23 cellular contexts compared by ENCODE assay signal in genomic region chr22:37465721-37466120, GRCh38. TPM values are rescaled to one million over a fixed set of nuclear protein-coding genes. Genes with fewer than 3 reads are reported as not detected.
A peak's percentile ranks its signal among the peaks of the same experiment; 100 is the strongest.
DNase-seq lines count a peak whose midpoint lies in the region; ATAC-seq and TF ChIP-seq lines count a peak whose summit lies in the region.
"Had no signal": no experiment of that assay in that cellular context is flagged by ENCODE, and none has a peak within 500 bp of the region (broad histone marks: within the 10 kb centered on the region; RNA-seq: fewer than 3 reads in every experiment).

No MANE protein-coding gene starts in this region.

- H3K9me3 ChIP-seq in OCI-LY7 (ENCODE audit: low read length) (no peaks in the 10 kb centered on the region), neural progenitor cell (ENCODE audit: low read depth) (no peaks in the 10 kb centered on the region)
- H3K9me3 ChIP-seq: SK-N-SH, transverse colon had no signal

- H3K9me2 ChIP-seq in OCI-LY7 (ENCODE audit: insufficient read depth, low read length) = no peaks in the 10 kb centered on the region
- H3K9me2 ChIP-seq: SK-N-SH had no signal

- no peak overlapping the region for H3K9ac ChIP-seq in neural progenitor cell
- H3K9ac ChIP-seq: SK-N-SH had no signal

- no peaks in the 10 kb centered on the region for H3F3A ChIP-seq in neural progenitor cell (ENCODE audit: low read depth)

- no peaks in the 10 kb centered on the region for H4K20me1 ChIP-seq in OCI-LY7 (ENCODE audit: insufficient read depth, low read length)
- peaks cover 8% of the 10 kb centered on the region for H4K20me1 ChIP-seq in neural progenitor cell (ENCODE audit: low read depth)

- H3K27me3 ChIP-seq in neural progenitor cell = no peaks in the 10 kb centered on the region

- H3K4me1 Mint-ChIP-seq in activated naive CD4-positive, alpha-beta T cell treated with anti-CD3 and anti-CD28 coated beads, Interleukin-2, amount 10 ng/mL, durations not matched to agents 7 days and 5 days = peaks cover 2% of the 10 kb centered on the region
- H3K4me1 Mint-ChIP-seq in neural progenitor cell = peaks cover 18% of the 10 kb centered on the region

- no peak for DNase-seq in activated naive CD4-positive, alpha-beta T cell treated with anti-CD3 and anti-CD28 coated beads, Interleukin-2, amount 10 ng/mL, durations not matched to agents 7 days and 5 days
- DNase-seq in activated naive CD4-positive, alpha-beta T cell (lab: John Stamatoyannopoulos, UW) = no peak
- DNase-seq in NCI-H146 (lab: John Stamatoyannopoulos, UW) (peak; percentile 33), OCI-LY7 (ENCODE audit: low spot score) (no peak), neural progenitor cell (ENCODE audit: low spot score) (no peak), posterior vena cava (ENCODE audit: low spot score) (no peak)
- DNase-seq: activated effector memory CD4-positive, alpha-beta T cell treated with Interleukin-2 at 50 U/mL for 16 hours; caudate nucleus; foreskin keratinocyte; Karpas-422; mesendoderm; naive thymus-derived CD4-positive, alpha-beta T cell; NCI-H1048; SK-N-SH; stimulated activated CD4-positive, alpha-beta T cell treated with anti-CD3 and anti-CD28 coated beads, Interleukin-1b, Interleukin-23, amount 100 ng/mL, for 48 hours; stimulated activated naive CD4-positive, alpha-beta T cell; transverse colon had no signal

- intact Hi-C loops in OCI-LY7 (cut with micrococcal nuclease; ENCODE audit: unreplicated experiment) (no loop called here), posterior vena cava (cut with DNase I) (loop anchor here in 1 of 2 donors (10.0 kb wide), 1 partner anchor 141 kb away; no protein-coding TSS in a partner anchor)

- H3K27ac Mint-ChIP-seq in activated naive CD4-positive, alpha-beta T cell treated with anti-CD3 and anti-CD28 coated beads, Interleukin-2, amount 10 ng/mL, durations not matched to agents 7 days and 5 days = peak overlapping the region; percentile 15
- H3K27ac Mint-ChIP-seq in neural progenitor cell = no peak overlapping the region
- H3K27ac Mint-ChIP-seq: GM23338, progenitor cell of endocrine pancreas had no signal

- peaks cover 49% of the 10 kb centered on the region for H3K36me3 Mint-ChIP-seq in activated naive CD4-positive, alpha-beta T cell treated with anti-CD3 and anti-CD28 coated beads, Interleukin-2, amount 10 ng/mL, durations not matched to agents 7 days and 5 days
- H3K36me3 Mint-ChIP-seq in neural progenitor cell = no peaks in the 10 kb centered on the region

- POLR2A ChIA-PET in OCI-LY7 (lab: Charles Lee) = no interaction called here

- no peak overlapping the region for H3K4me3 Mint-ChIP-seq in activated naive CD4-positive, alpha-beta T cell treated with anti-CD3 and anti-CD28 coated beads, Interleukin-2, amount 10 ng/mL, durations not matched to agents 7 days and 5 days
- peak overlapping the region; percentile 59 for H3K4me3 Mint-ChIP-seq in neural progenitor cell
- H3K4me3 Mint-ChIP-seq: GM23338; naive thymus-derived CD4-positive, alpha-beta T cell had no signal

- H3K36me3 ChIP-seq in OCI-LY7 (ENCODE audit: insufficient read depth, low read length) (peaks cover 60% of the 10 kb centered on the region), neural progenitor cell (no peaks in the 10 kb centered on the region)
- H3K36me3 ChIP-seq: transverse colon had no signal

- H3K4me1 ChIP-seq in OCI-LY7 (ENCODE audit: insufficient read depth, low read length, poor library complexity, severe bottlenecking) (peaks cover 49% of the 10 kb centered on the region), neural progenitor cell (peaks cover 10% of the 10 kb centered on the region)
- H3K4me1 ChIP-seq: foreskin keratinocyte, transverse colon had no signal

- H3K4me2 ChIP-seq in OCI-LY7 (ENCODE audit: low read length) (no peak overlapping the region), neural progenitor cell (no peak overlapping the region)
- H3K4me2 ChIP-seq: GM23338, SK-N-SH had no signal

- ATAC-seq in HG02973 (IDR thresholded peaks at IDR 0.05; ENCODE audit: unreplicated experiment) = no peak
- ATAC-seq: foreskin keratinocyte; GM23338; naive thymus-derived CD4-positive, alpha-beta T cell had no signal

- peak overlapping the region; percentile 64 for H3K27ac ChIP-seq in OCI-LY7 (ENCODE audit: low read depth, low read length, poor library complexity, severe bottlenecking)
- no peak overlapping the region for H3K27ac ChIP-seq in neural progenitor cell
- H3K27ac ChIP-seq: foreskin keratinocyte, transverse colon had no signal

- TF ChIP-seq CTCF in OCI-LY7 (conservative IDR thresholded peaks at IDR 0.05; ENCODE audit: low read length) = 0 out of 2 replicates have a peak, but pooled peaks have one; percentile 24
- TF ChIP-seq CTCF in neural progenitor cell (IDR thresholded peaks at IDR 0.05) = no peak

- CTCF ChIA-PET in activated naive CD4-positive, alpha-beta T cell treated with anti-CD3 and anti-CD28 coated beads, Interleukin-2, amount 10 ng/mL, durations not matched to agents 7 days and 5 days (lab: Charles Lee) = interaction anchor here (1.0 to 1.1 kb wide), 2 partner anchors 32 to 205 kb away, joined by 3 to 4 read pairs; no protein-coding TSS in a partner anchor
- CTCF ChIA-PET in OCI-LY7 (lab: Charles Lee; ENCODE audit: unreplicated experiment) = interaction anchor here (0.6 kb wide), 2 partner anchors 56 to 334 kb away, joined by 3 to 5 read pairs; no protein-coding TSS in a partner anchor

- H3K79me2 ChIP-seq in OCI-LY7 (ENCODE audit: insufficient read depth, low read depth, low read length) (no peaks in the 10 kb centered on the region), neural progenitor cell (ENCODE audit: low read depth) (no peaks in the 10 kb centered on the region)

- H3K27me3 Mint-ChIP-seq in activated naive CD4-positive, alpha-beta T cell treated with anti-CD3 and anti-CD28 coated beads, Interleukin-2, amount 10 ng/mL, durations not matched to agents 7 days and 5 days = no peaks in the 10 kb centered on the region
- peaks cover 28% of the 10 kb centered on the region for H3K27me3 Mint-ChIP-seq in neural progenitor cell (ENCODE audit: insufficient read depth, low read depth)
- H3K27me3 Mint-ChIP-seq: naive thymus-derived CD4-positive, alpha-beta T cell had no signal

- H3K4me3 ChIP-seq in OCI-LY7 (ENCODE audit: low read depth, low read length, poor library complexity, severe bottlenecking) (no peak overlapping the region), neural progenitor cell (no peak overlapping the region)
- H3K4me3 ChIP-seq: GM23338, transverse colon had no signal

- BruUV-seq in OCI-LY7 (replicated peaks; lab: Mats Ljungman, UMichigan) = no TSS peak

- H2AFZ ChIP-seq in OCI-LY7 (ENCODE audit: low read length) (no peak overlapping the region), neural progenitor cell (replicated peaks) (no peak overlapping the region)
- H2AFZ ChIP-seq: GM23338 had no signal

- H3K9me3 Mint-ChIP-seq in activated naive CD4-positive, alpha-beta T cell treated with anti-CD3 and anti-CD28 coated beads, Interleukin-2, amount 10 ng/mL, durations not matched to agents 7 days and 5 days = no peaks in the 10 kb centered on the region
- H3K9me3 Mint-ChIP-seq in neural progenitor cell = peaks cover 2% of the 10 kb centered on the region
- H3K9me3 Mint-ChIP-seq: GM23338; naive thymus-derived CD4-positive, alpha-beta T cell had no signal

RNA-seq across cellular contexts. Expression of gene MFNG, which starts 20.5 kb away (rescaled TPM):
- 174 and 225 TPM in 2 replicates for total RNA-seq in OCI-LY7 (2014; rRNA removed; shearing (Covaris generic))
- total RNA-seq in OCI-LY7 (2022) (215 and 235 TPM in 2 replicates), neural progenitor cell (ENCODE audit: low replicate concordance) (2.3 and 10.6 TPM in 2 replicates), posterior vena cava (10 to 100 TPM; 21.6 to 23.0 TPM)
- total RNA-seq: epithelial cell of proximal tubule had no signal

RNA-seq across cellular contexts. Expression of gene ELFN2, which starts 38.4 kb away (rescaled TPM):
- total RNA-seq in OCI-LY7 (2014; rRNA removed; shearing (Covaris generic)) = 0.63 and 0.82 TPM in 2 replicates
- total RNA-seq in OCI-LY7 (2022) (0.83 and 1.8 TPM in 2 replicates), neural progenitor cell (ENCODE audit: low replicate concordance) (0.82 and 1.1 TPM in 2 replicates), posterior vena cava (under 1 TPM; 0.05 to 0.10 TPM)
- total RNA-seq: G401, HT-29 had no signal

RNA-seq across cellular contexts. Expression of gene CARD10, which starts 53.5 kb away (rescaled TPM):
- total RNA-seq in OCI-LY7 (2014; rRNA removed; shearing (Covaris generic)) = 3.3 and 4.0 TPM in 2 replicates
- total RNA-seq in OCI-LY7 (2022) (2.8 and 3.1 TPM in 2 replicates), neural progenitor cell (ENCODE audit: low replicate concordance) (1.5 and 6.2 TPM in 2 replicates), posterior vena cava (10 to 100 TPM in 1 of 2 donors, 1 to 10 TPM in 1; 7.8 to 12.8 TPM)

Comparison
In these comparisons a context has a peak if more than half of its experiments do, and no peak if none do; other contexts are left out.
1. RNA of gene MFNG, which starts 20.5 kb away (total RNA-seq): 174 to 235 TPM in OCI-LY7; 21.6 to 23.0 TPM in posterior vena cava and 2.3 to 10.6 TPM in neural progenitor cell; every median in the first group is over 4 times any median in the second.